In the genomic region with DNA sequence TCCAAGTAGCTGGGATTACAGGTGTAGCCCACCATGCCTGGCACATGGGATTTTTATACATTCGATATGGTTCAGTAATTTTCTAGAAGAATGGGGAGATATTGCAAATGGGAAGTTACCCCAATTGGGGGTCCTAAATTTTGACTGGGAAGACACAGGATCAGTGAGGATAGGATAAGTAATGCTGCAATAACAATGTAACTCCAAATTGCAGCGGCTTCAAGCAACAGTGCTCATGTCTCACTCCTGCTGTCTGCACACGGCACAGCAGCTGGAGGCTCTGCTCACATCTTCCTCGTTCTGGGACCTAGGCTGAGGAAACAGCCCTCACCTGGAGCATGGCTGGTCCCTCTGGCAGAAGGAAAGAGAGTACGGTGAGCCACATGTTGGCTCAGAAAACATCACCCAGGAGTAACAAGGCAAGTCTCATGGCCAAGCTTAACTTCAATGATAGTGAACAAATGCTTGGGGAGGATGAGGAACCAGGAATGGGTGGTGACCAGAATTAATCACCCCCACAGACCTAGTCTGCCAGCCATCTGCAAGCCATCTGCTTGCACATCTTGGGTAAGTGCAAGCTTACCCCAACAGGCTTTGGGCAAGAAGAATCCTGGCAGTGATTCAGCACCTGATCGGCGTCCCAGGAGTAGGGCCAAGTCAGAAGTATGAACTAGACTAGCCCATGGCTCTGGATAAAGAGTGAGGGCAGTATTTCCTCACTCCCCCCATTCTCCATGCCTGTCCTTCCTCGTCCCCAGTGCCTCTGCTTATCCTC, we compare ENCODE assay signal across 13 cellular contexts.
A peak's percentile ranks its signal among the peaks of the same experiment; 100 is the strongest.
DNase-seq lines count a peak whose midpoint lies in the region; ATAC-seq and TF ChIP-seq lines count a peak whose summit lies in the region.
"Had no signal": no experiment of that assay in that cellular context is flagged by ENCODE, and none has a peak within 500 bp of the region (broad histone marks: within the 10 kb centered on the region; RNA-seq: fewer than 3 reads in every experiment).

No MANE protein-coding gene starts in this region.

- peaks cover 47% of the 10 kb centered on the region for H3F3A ChIP-seq in GM23248 (ENCODE audit: insufficient read depth)

- no peak overlapping the region for H3K9ac ChIP-seq in GM23248

- no peak overlapping the region for H3K27ac ChIP-seq in AG04450 (ENCODE audit: low read depth, low read length)
- H3K27ac ChIP-seq in GM23248 = no peak overlapping the region
- H3K27ac ChIP-seq in RWPE1 = peak overlapping the region; percentile 66
- no peak overlapping the region for H3K27ac ChIP-seq in stomach
- H3K27ac ChIP-seq: pancreas had no signal

- TF ChIP-seq CTCF in AG04450 (IDR thresholded peaks at IDR 0.05; ENCODE audit: low read depth, low read length) (no peak), RWPE1 (conservative IDR thresholded peaks at IDR 0.05; ENCODE audit: low read depth) (no peak), fibroblast of the aortic adventitia (IDR thresholded peaks at IDR 0.05; ENCODE audit: insufficient read depth, low read length) (no peak), stomach (IDR thresholded peaks at IDR 0.05) (no peak)

- ATAC-seq in left cardiac atrium (no peak), GM18868 (IDR thresholded peaks at IDR 0.05; ENCODE audit: unreplicated experiment) (no peak)
- ATAC-seq: pancreas had no signal

- in situ Hi-C loops in GM23248 (cut with MboI) = no loop called here

- intact Hi-C loops in stomach (cut with DNase I; ENCODE audit: low total_unique reads) = no loop called here
- intact Hi-C loops in left cardiac atrium (cut with DNase I) = no loop called here

- H2AFZ ChIP-seq in GM23248 = no peak overlapping the region

- H4K20me1 ChIP-seq in GM23248 (ENCODE audit: insufficient read depth) = no peaks in the 10 kb centered on the region

- H3K27me3 ChIP-seq in AG04450 (ENCODE audit: control insufficient read depth, insufficient read depth, low read length) (no peaks in the 10 kb centered on the region), GM23248 (replicated peaks; ENCODE audit: insufficient read depth) (no peaks in the 10 kb centered on the region), stomach (no peaks in the 10 kb centered on the region)
- H3K27me3 ChIP-seq: pancreas had no signal

- peak overlapping the region; percentile 18 for H3K4me2 ChIP-seq in GM23248 (ENCODE audit: unreplicated experiment)

- POLR2A ChIA-PET in AG04450 (lab: Yijun Ruan, JAX) (no interaction called here), RWPE1 (lab: Yijun Ruan, JAX; ENCODE audit: low non-redundant PET) (no interaction called here)

- H3K9me3 ChIP-seq in AG04450 (ENCODE audit: control insufficient read depth, insufficient read depth, low read length) = peaks cover 24% of the 10 kb centered on the region
- peaks cover 7% of the 10 kb centered on the region for H3K9me3 ChIP-seq in GM23248 (ENCODE audit: low read depth)
- H3K9me3 ChIP-seq in stomach = peaks cover 0 to 27% (median 9%) of the 10 kb centered on the region in 4 donors
- H3K9me3 ChIP-seq: pancreas had no signal

- DNase-seq in AG04450 (ENCODE audit: low read depth, low spot score) (peak; percentile 62), GM23248 (peak; percentile 87), RWPE1 (ENCODE audit: low spot score) (no peak), fibroblast of the aortic adventitia (ENCODE audit: low read depth) (peak; percentile 87), stomach (no peak), left cardiac atrium (no peak), RKO (ENCODE audit: low spot score) (no peak)
- DNase-seq: activated CD8-positive, alpha-beta memory T cell treated with anti-CD3 and anti-CD28 coated beads for 24 hours; effector CD8-positive, alpha-beta T cell; NCI-H2029 treated with DMSO at 0.1 percent for 48 hours; NK-92 treated with Interleukin-12 subunit alpha and Interleukin-12 subunit beta, amount 100 ng/mL, for 24 hours; pancreas had no signal

- H3K36me3 ChIP-seq in GM23248 (ENCODE audit: low read depth) (no peaks in the 10 kb centered on the region), stomach (no peaks in the 10 kb centered on the region)
- H3K36me3 ChIP-seq: pancreas had no signal

- no peaks in the 10 kb centered on the region for H3K9me2 ChIP-seq in GM23248 (ENCODE audit: insufficient read depth)

- H3K4me1 ChIP-seq in GM23248 (ENCODE audit: insufficient read depth) (peaks cover 40% of the 10 kb centered on the region), stomach (no peaks in the 10 kb centered on the region)
- H3K4me1 ChIP-seq: pancreas had no signal

- TF ChIP-seq POLR2A in stomach (IDR thresholded peaks at IDR 0.05) = no peak

- 38 to 41% methylated on average over 8 of the region's 8 CpGs for WGBS in GM23248 (ENCODE audit: low coverage in 1 of 2, low lambda C conversion rate in 2 of 2, missing lambda C conversion rate in 2 of 2), 2 experiments
- 64 to 71% (median 70%) methylated on average over 8 of the region's 8 CpGs for WGBS in stomach, 5 donors

- CTCF ChIA-PET in AG04450 (lab: Charles Lee) = no interaction called here
- CTCF ChIA-PET in RWPE1 (lab: Yijun Ruan, JAX) = interaction anchor here (0.8 kb wide), 1 partner anchor 17 kb away, joined by 3 read pairs; no protein-coding TSS in a partner anchor

- no peaks in the 10 kb centered on the region for H3K79me2 ChIP-seq in GM23248 (ENCODE audit: insufficient read depth)

- TF ChIP-seq EP300 in stomach (IDR thresholded peaks at IDR 0.05) = no peak

- H3K4me3 ChIP-seq in AG04450 (ENCODE audit: low read depth, low read length) (no peak overlapping the region), GM23248 (no peak overlapping the region), fibroblast of the aortic adventitia (ENCODE audit: low read depth, low read length) (no peak overlapping the region), stomach (no peak overlapping the region)
- H3K4me3 ChIP-seq: pancreas had no signal

Comparison
In these comparisons a context has a peak if more than half of its experiments do, and no peak if none do; other contexts are left out.
1. DNase-seq: peak in AG04450 (single experiment), GM23248 (single experiment) and fibroblast of the aortic adventitia (single experiment); none in RWPE1 (single experiment), stomach (single experiment), left cardiac atrium (single experiment) and RKO (single experiment).